8 cellular contexts compared by ENCODE assay signal in the genomic region with DNA sequence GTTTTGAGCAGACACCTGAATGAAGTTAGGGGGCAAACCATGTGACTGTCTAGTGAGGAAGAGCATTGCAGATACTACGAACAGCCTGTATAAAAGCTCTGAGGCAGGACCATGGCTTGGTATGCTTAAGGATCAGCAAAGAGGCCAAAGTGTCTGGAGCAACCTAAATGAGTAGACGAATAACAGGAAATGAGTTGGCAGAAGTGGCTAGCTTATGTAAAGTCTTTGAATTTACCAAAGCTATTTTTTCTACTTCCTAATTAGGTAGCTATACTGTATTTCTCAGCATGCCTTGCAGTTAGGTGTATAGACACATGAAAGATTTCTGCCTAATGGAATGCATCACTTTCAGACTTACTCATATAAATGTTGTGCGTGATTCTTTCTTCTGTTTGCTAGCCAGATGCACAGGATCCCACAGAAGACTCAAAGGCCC. TPM values are rescaled to one million over a fixed set of nuclear protein-coding genes. Genes with fewer than 3 reads are reported as not detected.
DNase-seq lines count a peak whose midpoint lies in the region; ATAC-seq lines count a peak whose summit lies in the region.

No MANE protein-coding gene starts in this region.

- H3K27me3 Mint-ChIP-seq in activated naive CD8-positive, alpha-beta T cell = no peaks in the 10 kb centered on the region
- H3K27me3 Mint-ChIP-seq in naive thymus-derived CD8-positive, alpha-beta T cell = no peaks in the 10 kb centered on the region

- POLR2A ChIA-PET in naive thymus-derived CD8-positive, alpha-beta T cell (lab: Charles Lee) = interaction anchor here (1.0 to 1.3 kb wide), 2 partner anchors 18 to 23 kb away, joined by 3 read pairs; no protein-coding TSS in a partner anchor

- no peaks in the 10 kb centered on the region for H3K9me3 ChIP-seq in Karpas-422 (ENCODE audit: low read length)

- H3K9me3 Mint-ChIP-seq in activated naive CD8-positive, alpha-beta T cell (ENCODE audit: low read depth) = no peaks in the 10 kb centered on the region
- H3K9me3 Mint-ChIP-seq in naive thymus-derived CD8-positive, alpha-beta T cell = no peaks in the 10 kb centered on the region

- H3K4me1 ChIP-seq in Karpas-422 (ENCODE audit: low read length) = peaks cover 45% of the 10 kb centered on the region

- H3K79me2 ChIP-seq in Karpas-422 (ENCODE audit: low read length) = no peaks in the 10 kb centered on the region

- H3K27ac Mint-ChIP-seq in activated naive CD8-positive, alpha-beta T cell = peak overlapping the region; percentile 93
- peak overlapping the region in 9 of 10 donors; percentile 7 to 93 (median 82) for H3K27ac Mint-ChIP-seq in naive thymus-derived CD8-positive, alpha-beta T cell

- H3K9ac ChIP-seq in Karpas-422 (ENCODE audit: low read length) = peak overlapping the region; percentile 39

- H3K4me1 Mint-ChIP-seq in activated naive CD8-positive, alpha-beta T cell (ENCODE audit: low read depth) = peaks cover 33% of the 10 kb centered on the region
- H3K4me1 Mint-ChIP-seq in naive thymus-derived CD8-positive, alpha-beta T cell = peaks cover 7 to 29% (median 20%) of the 10 kb centered on the region in 4 donors

- no peaks in the 10 kb centered on the region for H3K36me3 ChIP-seq in Karpas-422 (ENCODE audit: insufficient read depth, low read length)

- no peaks in the 10 kb centered on the region for H3K9me2 ChIP-seq in Karpas-422 (replicated peaks; ENCODE audit: insufficient read depth, low read length)

- ATAC-seq in GM19324 (IDR thresholded peaks at IDR 0.05; ENCODE audit: low FRiP score, unreplicated experiment) (peak; percentile 58), GM21381 (IDR thresholded peaks at IDR 0.05; ENCODE audit: unreplicated experiment) (no peak), GM21367 (IDR thresholded peaks at IDR 0.05; ENCODE audit: unreplicated experiment) (no peak), GM21526 (IDR thresholded peaks at IDR 0.05; ENCODE audit: low FRiP score, unreplicated experiment) (no peak)
- peak; percentile 80 to 93 for ATAC-seq in naive thymus-derived CD8-positive, alpha-beta T cell

- peak; percentile 83 for DNase-seq in Karpas-422
- DNase-seq in naive thymus-derived CD8-positive, alpha-beta T cell = peak in 2 of 10 donors; percentile 22 to 29
- no peak for DNase-seq in DMS153 (lab: John Stamatoyannopoulos, UW)

- 0 out of 2 replicates have a peak overlapping the region, but pooled peaks have one; percentile 25 for H3K4me3 ChIP-seq in Karpas-422 (ENCODE audit: low read length)

- peak overlapping the region; percentile 59 for H3K4me2 ChIP-seq in Karpas-422 (ENCODE audit: low read depth, low read length, poor library complexity, severe bottlenecking)

- no peaks in the 10 kb centered on the region for H3K27me3 ChIP-seq in Karpas-422 (ENCODE audit: low read length)

- H3K36me3 Mint-ChIP-seq in activated naive CD8-positive, alpha-beta T cell = peaks cover 2% of the 10 kb centered on the region
- H3K36me3 Mint-ChIP-seq in naive thymus-derived CD8-positive, alpha-beta T cell = no peaks in the 10 kb centered on the region

- no peaks in the 10 kb centered on the region for H4K20me1 ChIP-seq in Karpas-422 (ENCODE audit: insufficient read depth, low read depth, low read length)

- H3K4me3 Mint-ChIP-seq in activated naive CD8-positive, alpha-beta T cell = peak overlapping the region; percentile 21
- peak overlapping the region in 8 of 10 donors; percentile 2 to 63 (median 40) for H3K4me3 Mint-ChIP-seq in naive thymus-derived CD8-positive, alpha-beta T cell

- H3K27ac ChIP-seq in Karpas-422 (ENCODE audit: low read length) = peak overlapping the region; percentile 89

- H2AFZ ChIP-seq in Karpas-422 (ENCODE audit: low read length) = peak overlapping the region; percentile 72

RNA-seq across cellular contexts. Expression of a gene that starts 9.3 kb away (rescaled TPM):
- total RNA-seq in Karpas-422 (2014; rRNA removed; shearing (Covaris generic); ENCODE audit: low replicate concordance) = 0.40 and 0.63 TPM in 2 replicates
- 1 to 10 TPM; 6.3 to 6.5 TPM for total RNA-seq in naive thymus-derived CD8-positive, alpha-beta T cell
- 1 to 10 TPM; 3.3 to 3.7 (median 3.4) TPM for polyA plus RNA-seq in naive thymus-derived CD8-positive, alpha-beta T cell

Comparison
In these comparisons a context has a peak if more than half of its experiments do, and no peak if none do; other contexts are left out.
1. ATAC-seq: peak in GM19324 (single experiment) and naive thymus-derived CD8-positive, alpha-beta T cell (2 of 2); none in GM21381 (single experiment), GM21367 (single experiment) and GM21526 (single experiment).